Comparison of ENCODE assay signal across 22 cellular contexts in the genomic region with DNA sequence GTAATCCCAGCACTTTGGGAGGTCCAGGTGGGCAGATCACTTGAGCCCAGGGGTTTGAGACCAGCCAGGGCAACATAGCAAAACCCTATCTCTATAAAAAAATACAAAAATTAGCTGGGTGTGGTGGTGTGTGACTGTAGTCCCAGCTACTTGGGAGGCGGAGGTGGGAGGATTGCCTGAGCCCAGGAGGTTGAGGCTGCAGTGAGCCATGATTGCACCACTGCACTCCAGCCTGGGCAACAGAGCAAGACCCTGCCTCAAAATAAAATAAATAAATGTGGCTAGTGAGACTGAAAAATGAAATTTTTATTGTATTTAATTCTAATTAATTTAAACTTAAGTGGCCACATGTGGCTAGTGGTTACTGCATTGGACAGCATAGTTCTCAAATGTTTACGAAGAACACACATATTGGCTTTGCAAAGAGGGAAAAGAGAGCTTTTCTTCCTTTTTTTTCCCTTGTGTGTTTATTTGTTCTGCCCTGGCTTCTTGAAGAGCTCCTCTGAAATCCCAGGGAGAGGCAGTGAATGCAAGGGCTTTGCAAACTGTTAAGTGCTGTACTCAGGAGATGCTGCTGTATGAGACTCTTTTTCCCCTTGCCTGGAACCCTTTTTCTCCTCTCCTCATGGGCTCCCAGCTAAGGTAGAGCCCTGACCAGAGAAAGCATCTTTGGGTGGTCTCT. TPM values are rescaled to one million over a fixed set of nuclear protein-coding genes. Genes with fewer than 3 reads are reported as not detected.
DNase-seq lines count a peak whose midpoint lies in the region; ATAC-seq and TF ChIP-seq lines count a peak whose summit lies in the region.
"Had no signal": no experiment of that assay in that cellular context is flagged by ENCODE, and none has a peak within 500 bp of the region (broad histone marks: within the 10 kb centered on the region; RNA-seq: fewer than 3 reads in every experiment).

No MANE protein-coding gene starts in this region.

- H3K36me3 ChIP-seq in BLaER1 = no peaks in the 10 kb centered on the region
- no peaks in the 10 kb centered on the region for H3K36me3 ChIP-seq in HEK293 (ENCODE audit: control insufficient read depth in 2 of 2, insufficient read depth in 1 of 2, low read length in 2 of 2)
- no peaks in the 10 kb centered on the region for H3K36me3 ChIP-seq in trophoblast cell (ENCODE audit: control insufficient read depth in 1 of 2, insufficient read depth in 2 of 2, low read length in 2 of 2)

- DNase-seq in fibroblast of peridontal ligament (ENCODE audit: extremely low read depth) (peak; percentile 36), trophoblast cell (no peak), NCI-H1417 (lab: John Stamatoyannopoulos, UW) (no peak), NCI-H446 treated with DMSO at 0.1 percent for 48 hours (lab: John Stamatoyannopoulos, UW) (no peak)
- DNase-seq: CD8-positive, alpha-beta memory T cell; GF-D8; KBM-7; NCI-H1105; NCI-H1694 treated with DMSO at 0.1 percent for 48 hours; NCI-H2081 treated with DMSO at 0.1 percent for 48 hours; NCI-H2171 treated with DMSO at 0.1 percent for 48 hours; NCI-H526; PC-9; SHP77 treated with DMSO at 0.1 percent for 48 hours; SW 1271 had no signal

- H4K20me1 ChIP-seq in BLaER1 = no peaks in the 10 kb centered on the region

- H4K91ac ChIP-seq in trophoblast cell (ENCODE audit: low read depth, low read length) = peak overlapping the region; percentile 42

- no peak overlapping the region for H4K8ac ChIP-seq in trophoblast cell (ENCODE audit: low read depth, low read length)

- no peak overlapping the region for H3K23ac ChIP-seq in trophoblast cell (ENCODE audit: low read length)

- H3K9ac ChIP-seq in BLaER1 (peak overlapping the region; percentile 54; the same call in 1 of the 2 replicates), trophoblast cell (ENCODE audit: low read length) (no peak overlapping the region)

- no peak overlapping the region for H2BK120ac ChIP-seq in trophoblast cell (ENCODE audit: insufficient read depth, low read length, poor library complexity)

- ATAC-seq in GM18519 (IDR thresholded peaks at IDR 0.05; ENCODE audit: low FRiP score, unreplicated experiment) = no peak
- ATAC-seq: HepG2 had no signal

- no peak overlapping the region for H2BK12ac ChIP-seq in trophoblast cell (ENCODE audit: low read length)

- CTCF ChIA-PET in HEK293 (lab: Yijun Ruan, JAX) = interaction anchor here (0.7 to 12.8 kb wide), 7 partner anchors 8 to 209 kb away, joined by 3 to 506 read pairs (median 15); partner anchors contain the start of gene ID3

- no peak overlapping the region for H3K14ac ChIP-seq in trophoblast cell (ENCODE audit: low read length)

- H3K79me2 ChIP-seq in trophoblast cell (ENCODE audit: control insufficient read depth, insufficient read depth, low read length, poor library complexity) = no peaks in the 10 kb centered on the region

- H3K4ac ChIP-seq in trophoblast cell (ENCODE audit: low read depth, low read length) = no peak overlapping the region

- no peak overlapping the region for H4K12ac ChIP-seq in trophoblast cell (ENCODE audit: low read depth, low read length)

- H3K4me1 ChIP-seq in BLaER1 (peaks cover 92% of the 10 kb centered on the region), HEK293 (ENCODE audit: control insufficient read depth, insufficient read depth, low read length) (no peaks in the 10 kb centered on the region), trophoblast cell (ENCODE audit: control insufficient read depth in 1 of 2, insufficient read depth in 2 of 2, low read length in 2 of 2) (peaks cover 10 to 12% of the 10 kb centered on the region in 2 experiments)

- H3K27ac ChIP-seq in BLaER1 (peak overlapping the region; percentile 87; the same call in 1 of the 2 replicates), HEK293 (ENCODE audit: extremely low read depth, low read depth, low read length) (no peak overlapping the region), trophoblast cell (ENCODE audit: low read depth, low read length) (no peak overlapping the region)
- H3K27ac ChIP-seq: HL-60, PC-9, RWPE1, SK-N-MC had no signal

- no peak overlapping the region for H2AK5ac ChIP-seq in trophoblast cell (ENCODE audit: low read length)

- H3K4me3 ChIP-seq in BLaER1 = no peak overlapping the region
- H3K4me3 ChIP-seq in HEK293 (ENCODE audit: low read depth, low read length) = no peak overlapping the region
- H3K4me3 ChIP-seq in trophoblast cell (ENCODE audit: low read depth, low read length) = no peak overlapping the region
- H3K4me3 ChIP-seq: PC-9, SK-N-MC had no signal

- no peak overlapping the region for H2BK5ac ChIP-seq in trophoblast cell (ENCODE audit: low read depth, low read length, poor library complexity)

- H3K4me2 ChIP-seq in BLaER1 = peak overlapping the region; percentile 95
- H3K4me2 ChIP-seq in trophoblast cell (ENCODE audit: low read length) = no peak overlapping the region
- H3K4me2 ChIP-seq: PC-9 had no signal

- no peak overlapping the region for H3K18ac ChIP-seq in trophoblast cell (ENCODE audit: low read length)

- H3K9me3 ChIP-seq in BLaER1 (no peaks in the 10 kb centered on the region), HEK293 (ENCODE audit: control insufficient read depth, insufficient read depth, low read depth, low read length) (no peaks in the 10 kb centered on the region), trophoblast cell (ENCODE audit: insufficient read depth, low read depth, low read length) (no peaks in the 10 kb centered on the region)

- POLR2A ChIA-PET in HEK293 (lab: Yijun Ruan, JAX) = interaction anchor here (3.7 kb wide), 1 partner anchor 74 kb away, joined by 34 read pairs; the partner anchor contains the start of gene ID3

- no peak overlapping the region for H2AFZ ChIP-seq in trophoblast cell (ENCODE audit: insufficient read depth, low read length, poor library complexity)
- H2AFZ ChIP-seq: PC-9 had no signal

- no peaks in the 10 kb centered on the region for H3K27me3 ChIP-seq in BLaER1
- no peaks in the 10 kb centered on the region for H3K27me3 ChIP-seq in trophoblast cell (ENCODE audit: insufficient read depth, low read length)

- peaks cover 11% of the 10 kb centered on the region for H3K79me1 ChIP-seq in trophoblast cell (ENCODE audit: low read length)

- no CpG with 5 or more reads among the region's 2 CpGs for WGBS in trophoblast cell (ENCODE audit: extremely low coverage, insufficient coverage, insufficient read length)

- TF ChIP-seq CTCF in HEK293 (tag by site-specific recombination; IDR thresholded peaks at IDR 0.05) = no peak

TF ChIP-seq in HEK293, 187 proteins besides CTCF, POLR2A, EP300 and RAD21:
- TF ChIP-seq KLF10 (tag by site-specific recombination; IDR thresholded peaks at IDR 0.05) = no peak
- TF ChIP-seq ZNF211 (tag by site-specific recombination; IDR thresholded peaks at IDR 0.05; ENCODE audit: low read depth) = no peak
- no peak for TF ChIP-seq ZNF791 (tag by site-specific recombination; IDR thresholded peaks at IDR 0.05)
- peak; percentile 84 for TF ChIP-seq ZNF121 (tag by site-specific recombination; IDR thresholded peaks at IDR 0.05)
- no peak for TF ChIP-seq ZFP69B (tag by site-specific recombination; IDR thresholded peaks at IDR 0.05)
- no peak for TF ChIP-seq PRDM6 (tag by site-specific recombination; IDR thresholded peaks at IDR 0.05)
- TF ChIP-seq YY1 (tag by site-specific recombination; IDR thresholded peaks at IDR 0.05) = no peak

RNA-seq across cellular contexts. Expression of gene RPL11, which starts 59.0 kb away (rescaled TPM):
- 1,687 and 1,801 TPM in 2 replicates for polyA plus RNA-seq in trophoblast cell (2013)
